Comparison of ENCODE assay signal across 16 cellular contexts in genomic region chr10:75061709-75062108, GRCh38. TPM values are rescaled to one million over a fixed set of nuclear protein-coding genes. Genes with fewer than 3 reads are reported as not detected.
A peak's percentile ranks its signal among the peaks of the same experiment; 100 is the strongest.
DNase-seq lines count a peak whose midpoint lies in the region; TF ChIP-seq lines count a peak whose summit lies in the region.
"Had no signal": no experiment of that assay in that cellular context is flagged by ENCODE, and none has a peak within 500 bp of the region (broad histone marks: within the 10 kb centered on the region; RNA-seq: fewer than 3 reads in every experiment).

No MANE protein-coding gene starts in this region.

- no peaks in the 10 kb centered on the region for H3K9me3 Mint-ChIP-seq in T-helper 1 cell treated with Interleukin-12 subunit alpha and Interleukin-12 subunit beta and Interleukin-4 antibody, amounts not matched to agents 30 μg/mL and 1 μg/mL, for 36 hours
- H3K9me3 Mint-ChIP-seq in nephron = no peaks in the 10 kb centered on the region
- no peaks in the 10 kb centered on the region for H3K9me3 Mint-ChIP-seq in activated T-helper 1 cell treated with anti-CD3 and anti-CD28 coated beads, Interleukin-12 subunit alpha, Interleukin-12 subunit beta, Interleukin-2, Interleukin-4 antibody, amounts not matched to agents 30 ng/mL and 10 ng/mL and 1 ng/mL, durations not matched to agents 14 hours and 24 hours and 36 hours

- H3K4me3 ChIP-seq in WERI-Rb-1 (ENCODE audit: low read depth, low read length) (no peak overlapping the region), uterus (no peak overlapping the region)
- H3K4me3 ChIP-seq: HAP-1, SJSA1 had no signal

- H3K4me3 Mint-ChIP-seq in T-helper 1 cell treated with Interleukin-12 subunit alpha and Interleukin-12 subunit beta and Interleukin-4 antibody, amounts not matched to agents 30 μg/mL and 1 μg/mL, for 36 hours = no peak overlapping the region
- no peak overlapping the region for H3K4me3 Mint-ChIP-seq in nephron
- no peak overlapping the region for H3K4me3 Mint-ChIP-seq in activated T-helper 1 cell treated with anti-CD3 and anti-CD28 coated beads, Interleukin-12 subunit alpha, Interleukin-12 subunit beta, Interleukin-2, Interleukin-4 antibody, amounts not matched to agents 30 ng/mL and 10 ng/mL and 1 ng/mL, durations not matched to agents 14 hours and 24 hours and 36 hours

- TF ChIP-seq CTCF in WERI-Rb-1 (IDR thresholded peaks at IDR 0.05; ENCODE audit: low read depth, low read length) (no peak), nephron (IDR thresholded peaks at IDR 0.05; ENCODE audit: unreplicated experiment in 3 of 3) (no peak), uterus (IDR thresholded peaks at IDR 0.05) (no peak)

- peak overlapping the region; percentile 16 for H3K27ac Mint-ChIP-seq in T-helper 1 cell treated with Interleukin-12 subunit alpha and Interleukin-12 subunit beta and Interleukin-4 antibody, amounts not matched to agents 30 μg/mL and 1 μg/mL, for 36 hours
- peak overlapping the region; percentile 23 to 95 (median 38) for H3K27ac Mint-ChIP-seq in nephron
- no peak overlapping the region for H3K27ac Mint-ChIP-seq in activated T-helper 1 cell treated with anti-CD3 and anti-CD28 coated beads, Interleukin-12 subunit alpha, Interleukin-12 subunit beta, Interleukin-2, Interleukin-4 antibody, amounts not matched to agents 30 ng/mL and 10 ng/mL and 1 ng/mL, durations not matched to agents 14 hours and 24 hours and 36 hours

- H3K4me1 ChIP-seq in uterus = peaks cover 5 to 6% of the 10 kb centered on the region in 2 donors
- H3K4me1 ChIP-seq: HAP-1, SJSA1 had no signal

- H3K36me3 Mint-ChIP-seq in T-helper 1 cell treated with Interleukin-12 subunit alpha and Interleukin-12 subunit beta and Interleukin-4 antibody, amounts not matched to agents 30 μg/mL and 1 μg/mL, for 36 hours (ENCODE audit: low read depth) = no peaks in the 10 kb centered on the region
- H3K36me3 Mint-ChIP-seq in nephron (ENCODE audit: low read depth) = no peaks in the 10 kb centered on the region
- H3K36me3 Mint-ChIP-seq in activated T-helper 1 cell treated with anti-CD3 and anti-CD28 coated beads, Interleukin-12 subunit alpha, Interleukin-12 subunit beta, Interleukin-2, Interleukin-4 antibody, amounts not matched to agents 30 ng/mL and 10 ng/mL and 1 ng/mL, durations not matched to agents 14 hours and 24 hours and 36 hours (ENCODE audit: low read depth) = peaks cover 2% of the 10 kb centered on the region

- DNase-seq in T-helper 1 cell = no peak
- no peak for DNase-seq in WERI-Rb-1
- DNase-seq in uterus = no peak
- DNase-seq in activated T-helper 1 cell treated with anti-CD3 and anti-CD28 coated beads, Interleukin-12 subunit alpha, Interleukin-12 subunit beta, Interleukin-2, Interleukin-4 antibody, amounts not matched to agents 30 ng/mL and 10 ng/mL and 1 ng/mL, durations not matched to agents 14 hours and 24 hours and 36 hours (ENCODE audit: low spot score) = no peak
- no peak for DNase-seq in NCI-H2081 (lab: John Stamatoyannopoulos, UW)
- no peak for DNase-seq in NCI-H2171 (lab: John Stamatoyannopoulos, UW)
- DNase-seq: NCI-H1092, NCI-H2107, NCI-H345, NCI-H526 treated with DMSO at 0.1 percent for 48 hours, PC-3 had no signal

- peak overlapping the region; percentile 69 for H3K27ac ChIP-seq in WERI-Rb-1
- H3K27ac ChIP-seq in uterus = peak overlapping the region; percentile 8 to 39
- H3K27ac ChIP-seq: 22Rv1, SJSA1 had no signal

- no peaks in the 10 kb centered on the region for H3K27me3 Mint-ChIP-seq in T-helper 1 cell treated with Interleukin-12 subunit alpha and Interleukin-12 subunit beta and Interleukin-4 antibody, amounts not matched to agents 30 μg/mL and 1 μg/mL, for 36 hours (ENCODE audit: low read depth)
- H3K27me3 Mint-ChIP-seq in nephron (ENCODE audit: low read depth) = peaks cover 6% of the 10 kb centered on the region
- no peaks in the 10 kb centered on the region for H3K27me3 Mint-ChIP-seq in activated T-helper 1 cell treated with anti-CD3 and anti-CD28 coated beads, Interleukin-12 subunit alpha, Interleukin-12 subunit beta, Interleukin-2, Interleukin-4 antibody, amounts not matched to agents 30 ng/mL and 10 ng/mL and 1 ng/mL, durations not matched to agents 14 hours and 24 hours and 36 hours (ENCODE audit: insufficient read depth)

- H3K36me3 ChIP-seq in WERI-Rb-1 (no peaks in the 10 kb centered on the region), uterus (no peaks in the 10 kb centered on the region)
- H3K36me3 ChIP-seq: HAP-1, SJSA1 had no signal

- intact Hi-C loops in uterus (cut with DNase I; ENCODE audit: low total_unique reads) = no loop called here
- intact Hi-C loops in activated T-helper 1 cell treated with anti-CD3 and anti-CD28 coated beads, Interleukin-12 subunit alpha, Interleukin-12 subunit beta, Interleukin-2, Interleukin-4 antibody, amounts not matched to agents 30 ng/mL and 10 ng/mL and 1 ng/mL, durations not matched to agents 14 hours and 24 hours and 36 hours (cut with micrococcal nuclease) = no loop called here

- no peaks in the 10 kb centered on the region for H3K4me1 Mint-ChIP-seq in T-helper 1 cell treated with Interleukin-12 subunit alpha and Interleukin-12 subunit beta and Interleukin-4 antibody, amounts not matched to agents 30 μg/mL and 1 μg/mL, for 36 hours (ENCODE audit: low read depth)
- peaks cover 37% of the 10 kb centered on the region for H3K4me1 Mint-ChIP-seq in nephron
- H3K4me1 Mint-ChIP-seq in activated T-helper 1 cell treated with anti-CD3 and anti-CD28 coated beads, Interleukin-12 subunit alpha, Interleukin-12 subunit beta, Interleukin-2, Interleukin-4 antibody, amounts not matched to agents 30 ng/mL and 10 ng/mL and 1 ng/mL, durations not matched to agents 14 hours and 24 hours and 36 hours (ENCODE audit: low read depth) = no peaks in the 10 kb centered on the region

- no peak for TF ChIP-seq POLR2A in uterus (IDR thresholded peaks at IDR 0.05)

- H3K27me3 ChIP-seq in WERI-Rb-1 (ENCODE audit: insufficient read depth, low read depth, severe bottlenecking) = no peaks in the 10 kb centered on the region
- H3K27me3 ChIP-seq in uterus = no peaks in the 10 kb centered on the region
- H3K27me3 ChIP-seq: SJSA1 had no signal

- peaks cover 5% of the 10 kb centered on the region for H3K9me3 ChIP-seq in WERI-Rb-1 (ENCODE audit: severe bottlenecking)
- H3K9me3 ChIP-seq in uterus = no peaks in the 10 kb centered on the region
- H3K9me3 ChIP-seq: HAP-1, SJSA1 had no signal

RNA-seq across cellular contexts. Expression of gene SAMD8, which starts 49.7 kb away (rescaled TPM):
- 10 to 100 TPM; 25.4 to 51.4 (median 49.2) TPM for total RNA-seq in uterus
- 16.2 and 16.5 TPM in 2 replicates for total RNA-seq in activated T-helper 1 cell treated with anti-CD3 and anti-CD28 coated beads, Interleukin-12 subunit alpha, Interleukin-12 subunit beta, Interleukin-2, Interleukin-4 antibody, amounts not matched to agents 30 ng/mL and 10 ng/mL and 1 ng/mL, durations not matched to agents 14 hours and 24 hours and 36 hours
